ENCODE assay signal across 36 cellular contexts in the genomic region with DNA sequence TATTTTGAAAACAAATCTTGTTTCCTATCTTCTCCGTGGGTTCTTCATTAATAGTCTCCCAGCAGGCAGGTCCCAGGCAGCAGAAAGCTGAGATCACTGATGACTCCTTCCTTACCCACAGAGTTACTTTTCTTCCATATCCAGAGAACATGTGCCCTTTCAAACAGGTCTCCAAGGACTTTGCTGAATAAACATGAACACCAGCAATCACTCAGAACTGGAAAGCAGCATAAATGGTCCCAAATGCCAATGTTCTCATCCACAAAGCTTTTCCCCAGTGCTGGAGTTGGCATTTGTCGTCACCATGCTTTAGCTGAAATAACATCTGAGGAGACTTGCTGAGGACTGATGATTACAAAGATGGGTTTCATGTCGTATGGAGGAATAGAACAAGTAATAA.
"Had no signal": no experiment of that assay in that cellular context is flagged by ENCODE, and none has a peak within 500 bp of the region (broad histone marks: within the 10 kb centered on the region; RNA-seq: fewer than 3 reads in every experiment).

No MANE protein-coding gene starts in this region.

- H2AFZ ChIP-seq: PC-9 had no signal

- H3K9me3 Mint-ChIP-seq: activated B cell treated with CpG ODN at 0.5 μM for 24 hours; activated CD4-positive, alpha-beta memory T cell treated with anti-CD3 and anti-CD28 coated beads for 36 hours; activated naive CD4-positive, alpha-beta T cell treated with anti-CD3 and anti-CD28 coated beads, Interleukin-2, amount 10 ng/mL, durations not matched to agents 7 days and 5 days; activated naive CD8-positive, alpha-beta T cell treated with anti-CD3 and anti-CD28 coated beads, Interleukin-2, amount 50 U/mL, for 24 hours had no signal

- H3K27ac ChIP-seq: KMS-11, PC-9, RWPE1, VCaP had no signal

- H3K27me3 Mint-ChIP-seq: brain had no signal

- ATAC-seq: activated CD8-positive, alpha-beta memory T cell treated with anti-CD3 and anti-CD28 coated beads, Interleukin-2, amount 10 ng/mL, durations not matched to agents 7 days and 5 days; activated naive CD8-positive, alpha-beta T cell treated with anti-CD3 and anti-CD28 coated beads, Interleukin-2, amount 50 U/mL, for 24 hours; Right ventricle myocardium inferior; SK-N-SH treated with all-trans-retinoic acid at 6 μM for 48 hours had no signal

- H3K4me3 Mint-ChIP-seq: activated B cell treated with CpG ODN at 0.5 μM for 24 hours; activated CD4-positive, alpha-beta memory T cell treated with anti-CD3 and anti-CD28 coated beads for 36 hours; activated CD8-positive, alpha-beta memory T cell treated with anti-CD3 and anti-CD28 coated beads, Interleukin-2, amount 10 ng/mL, durations not matched to agents 7 days and 5 days; activated naive CD4-positive, alpha-beta T cell treated with anti-CD3 and anti-CD28 coated beads, Interleukin-2, amount 10 ng/mL, durations not matched to agents 7 days and 5 days; activated naive CD8-positive, alpha-beta T cell; activated naive CD8-positive, alpha-beta T cell treated with anti-CD3 and anti-CD28 coated beads, Interleukin-2, amount 50 U/mL, for 24 hours; brain had no signal

- H3K36me3 Mint-ChIP-seq: activated CD4-positive, alpha-beta memory T cell treated with anti-CD3 and anti-CD28 coated beads for 36 hours; activated CD8-positive, alpha-beta memory T cell treated with anti-CD3 and anti-CD28 coated beads, Interleukin-2, amount 10 ng/mL, durations not matched to agents 7 days and 5 days; activated naive CD4-positive, alpha-beta T cell treated with anti-CD3 and anti-CD28 coated beads, Interleukin-2, amount 10 ng/mL, durations not matched to agents 7 days and 5 days; activated naive CD8-positive, alpha-beta T cell; brain had no signal

- H3K4me1 Mint-ChIP-seq: activated B cell treated with CpG ODN at 0.5 μM for 24 hours; activated CD8-positive, alpha-beta memory T cell treated with anti-CD3 and anti-CD28 coated beads, Interleukin-2, amount 10 ng/mL, durations not matched to agents 7 days and 5 days; activated naive CD4-positive, alpha-beta T cell treated with anti-CD3 and anti-CD28 coated beads, Interleukin-2, amount 10 ng/mL, durations not matched to agents 7 days and 5 days; activated naive CD8-positive, alpha-beta T cell treated with anti-CD3 and anti-CD28 coated beads, Interleukin-2, amount 50 U/mL, for 24 hours had no signal

- H3K4me2 ChIP-seq: KMS-11, PC-9 had no signal

- H3K4me3 ChIP-seq: PC-9 had no signal

- H3K9ac ChIP-seq: KMS-11 had no signal

- H3K27ac Mint-ChIP-seq: activated B cell treated with CpG ODN at 0.5 μM for 24 hours; activated CD4-positive, alpha-beta memory T cell treated with anti-CD3 and anti-CD28 coated beads for 36 hours; activated CD8-positive, alpha-beta memory T cell treated with anti-CD3 and anti-CD28 coated beads, Interleukin-2, amount 10 ng/mL, durations not matched to agents 7 days and 5 days; activated naive CD4-positive, alpha-beta T cell treated with anti-CD3 and anti-CD28 coated beads, Interleukin-2, amount 10 ng/mL, durations not matched to agents 7 days and 5 days; activated naive CD8-positive, alpha-beta T cell; activated naive CD8-positive, alpha-beta T cell treated with anti-CD3 and anti-CD28 coated beads, Interleukin-2, amount 50 U/mL, for 24 hours; brain had no signal

- DNase-seq: activated B cell treated with CpG ODN at 0.5 μM for 24 hours; activated CD4-positive, alpha-beta memory T cell treated with anti-CD3 and anti-CD28 coated beads for 36 hours; activated CD4-positive, alpha-beta T cell treated with anti-CD3 and anti-CD28 coated beads for 4 hours; activated CD4-positive, alpha-beta T cell treated with anti-CD3 and anti-CD28 coated beads, Interleukin-2, amount 50 U/mL, for 1 hour; activated CD4-positive, CD25-positive, alpha-beta regulatory T cell treated with anti-CD3 and anti-CD28 coated beads, Interleukin-2, amount 50 U/mL, for 72 hours; activated CD8-positive, alpha-beta memory T cell treated with anti-CD3 and anti-CD28 coated beads for 24 hours; activated CD8-positive, alpha-beta memory T cell treated with anti-CD3 and anti-CD28 coated beads, Interleukin-2, amount 10 ng/mL, durations not matched to agents 7 days and 5 days; activated CD8-positive, alpha-beta memory T cell treated with anti-CD3 and anti-CD28 coated beads, Interleukin-2, amount 50 U/mL, for 48 hours; activated effector memory CD4-positive, alpha-beta T cell treated with Interleukin-2 at 50 U/mL for 16 hours; activated naive CD4-positive, alpha-beta T cell treated with anti-CD3 and anti-CD28 coated beads, Interleukin-2, amount 10 ng/mL, durations not matched to agents 7 days and 5 days; activated naive CD8-positive, alpha-beta T cell treated with anti-CD3 and anti-CD28 coated beads, Interleukin-2, amount 50 U/mL, for 24 hours; activated T-cell treated with anti-CD3 and anti-CD28 coated beads, Interleukin-2, amount 50 U/mL, for 48 hours; anterior cingulate cortex; NCI-H1092 treated with DMSO at 0.1 percent for 48 hours; NCI-H1417; NCI-H146; NCI-H187; NCI-H2029 treated with DMSO at 0.1 percent for 48 hours; NCI-H2107; NCI-H2171; NCI-H510A; NCI-H526; NCI-H748 treated with DMSO at 0.1 percent for 48 hours; NK-92 treated with Interleukin-12 subunit alpha and Interleukin-12 subunit beta, amount 100 ng/mL, for 24 hours; PC-9; SIG-M5; T-helper 1 cell; T-helper 2 cell; T-helper 9 cell had no signal
